9 cellular contexts compared by ENCODE assay signal in genomic region chr7:29807179-29807841, GRCh38. TPM values are rescaled to one million over a fixed set of nuclear protein-coding genes. Genes with fewer than 3 reads are reported as not detected.
DNase-seq lines count a peak whose midpoint lies in the region; ATAC-seq, FAIRE-seq and TF ChIP-seq lines count a peak whose summit lies in the region.
"Had no signal": no experiment of that assay in that cellular context is flagged by ENCODE, and none has a peak within 500 bp of the region (broad histone marks: within the 10 kb centered on the region; RNA-seq: fewer than 3 reads in every experiment).

No MANE protein-coding gene starts in this region.

- H3K36me3 ChIP-seq in endothelial cell of umbilical vein (ENCODE audit: control insufficient read depth in 2 of 2, extremely low read depth in 1 of 2, insufficient read depth in 2 of 2, low read length in 2 of 2) (no peaks in the 10 kb centered on the region), mucosa of stomach (ENCODE audit: control insufficient read depth, insufficient read depth, low read length) (no peaks in the 10 kb centered on the region), transverse colon (no peaks in the 10 kb centered on the region)

- no peak overlapping the region for H2AFZ ChIP-seq in endothelial cell of umbilical vein (ENCODE audit: low read depth, low read length)

- TF ChIP-seq POLR2A in endothelial cell of umbilical vein (IDR thresholded peaks at IDR 0.05; ENCODE audit: low read depth, low read length), result no peak
- TF ChIP-seq POLR2A in transverse colon (IDR thresholded peaks at IDR 0.05), result no peak

- no peak overlapping the region for H3K27ac ChIP-seq in endothelial cell of umbilical vein (ENCODE audit: insufficient read depth, low read depth, low read length)
- peak overlapping the region in 2 of 4 donors; percentile 20 to 33 for H3K27ac ChIP-seq in transverse colon

- peaks cover 66% of the 10 kb centered on the region for H3K27me3 Mint-ChIP-seq in activated CD4-positive, alpha-beta T cell treated with anti-CD3 and anti-CD28 coated beads, Interleukin-2, amount 10 ng/mL, durations not matched to agents 24 days and 14 days
- H3K27me3 Mint-ChIP-seq in activated CD4-positive, alpha-beta T cell treated with anti-CD3 and anti-CD28 coated beads, Interleukin-2, amount 10 ng/mL, durations not matched to agents 7 days and 5 days, result peaks cover 71% of the 10 kb centered on the region

- peak overlapping the region; percentile 44 for H3K4me2 ChIP-seq in endothelial cell of umbilical vein (ENCODE audit: insufficient read depth, low read length)

- no peak for DNase-seq in activated CD4-positive, alpha-beta T cell treated with anti-CD3 and anti-CD28 coated beads, Interleukin-2, amount 10 ng/mL, durations not matched to agents 24 days and 14 days
- DNase-seq in activated CD4-positive, alpha-beta T cell treated with anti-CD3 and anti-CD28 coated beads, Interleukin-2, amount 10 ng/mL, durations not matched to agents 7 days and 5 days, result no peak
- DNase-seq in endothelial cell of umbilical vein (ENCODE audit: low read depth, low spot score) (no peak), transverse colon (peak; percentile 58), ureter (ENCODE audit: low spot score) (no peak), NCI-H1092 (lab: John Stamatoyannopoulos, UW) (no peak)

- POLR2A ChIA-PET in activated CD4-positive, alpha-beta T cell treated with anti-CD3 and anti-CD28 coated beads, Interleukin-2, amount 10 ng/mL, durations not matched to agents 7 days and 5 days (lab: Charles Lee), result no interaction called here
- POLR2A ChIA-PET in endothelial cell of umbilical vein (lab: Charles Lee), result no interaction called here

- no peaks in the 10 kb centered on the region for H3K9me3 Mint-ChIP-seq in activated CD4-positive, alpha-beta T cell treated with anti-CD3 and anti-CD28 coated beads, Interleukin-2, amount 10 ng/mL, durations not matched to agents 24 days and 14 days
- H3K9me3 Mint-ChIP-seq in activated CD4-positive, alpha-beta T cell treated with anti-CD3 and anti-CD28 coated beads, Interleukin-2, amount 10 ng/mL, durations not matched to agents 7 days and 5 days, result no peaks in the 10 kb centered on the region

- TF ChIP-seq EP300 in transverse colon (IDR thresholded peaks at IDR 0.05; ENCODE audit: low read depth), result no peak

- no peaks in the 10 kb centered on the region for H3K9me1 ChIP-seq in endothelial cell of umbilical vein (replicated peaks; ENCODE audit: control insufficient read depth, extremely low read depth, insufficient read depth, low read length)

- H3K36me3 Mint-ChIP-seq in activated CD4-positive, alpha-beta T cell treated with anti-CD3 and anti-CD28 coated beads, Interleukin-2, amount 10 ng/mL, durations not matched to agents 24 days and 14 days (ENCODE audit: low read depth), result no peaks in the 10 kb centered on the region
- H3K36me3 Mint-ChIP-seq in activated CD4-positive, alpha-beta T cell treated with anti-CD3 and anti-CD28 coated beads, Interleukin-2, amount 10 ng/mL, durations not matched to agents 7 days and 5 days (ENCODE audit: low read depth), result no peaks in the 10 kb centered on the region

- no peaks in the 10 kb centered on the region for H3K9me3 ChIP-seq in endothelial cell of umbilical vein (replicated peaks; ENCODE audit: control insufficient read depth, insufficient read depth, low read length)
- no peaks in the 10 kb centered on the region for H3K9me3 ChIP-seq in mucosa of stomach (ENCODE audit: control insufficient read depth, low read length)
- H3K9me3 ChIP-seq in transverse colon, result no peaks in the 10 kb centered on the region

- WGBS in transverse colon (ENCODE audit: low coverage in 1 of 2), 2 donors, result 17 to 20% methylated on average over 2 to 28 of the region's 28 CpGs

- in situ Hi-C loops in transverse colon (cut with MboI; ENCODE audit: low pct_ligation_motif_present in 1 of 4, low pct_unique_long_range_greater_than_20kb in 1 of 4, low sequenced_read_pairs in 3 of 4), result no loop called here

- H3K4me1 ChIP-seq in endothelial cell of umbilical vein (ENCODE audit: control insufficient read depth, extremely low read depth, insufficient read depth, low read length), result peaks cover 3% of the 10 kb centered on the region
- peaks cover 22% of the 10 kb centered on the region for H3K4me1 ChIP-seq in mucosa of stomach (ENCODE audit: control insufficient read depth, insufficient read depth, low read length)
- peaks cover 0 to 25% (median 15%) of the 10 kb centered on the region in 4 donors for H3K4me1 ChIP-seq in transverse colon

- H3K4me3 ChIP-seq in endothelial cell of umbilical vein (replicated peaks in 1 of 3; ENCODE audit: insufficient read depth in 1 of 3, low read depth in 1 of 3, low read length in 3 of 3) (no peak overlapping the region), mucosa of stomach (ENCODE audit: low read length) (peak overlapping the region; percentile 62), transverse colon (peak overlapping the region; percentile 12 to 61 (median 54))

- no peaks in the 10 kb centered on the region for H3K79me2 ChIP-seq in endothelial cell of umbilical vein (ENCODE audit: control insufficient read depth, insufficient read depth, low read length)

- no peak overlapping the region for H3K27ac Mint-ChIP-seq in activated CD4-positive, alpha-beta T cell treated with anti-CD3 and anti-CD28 coated beads, Interleukin-2, amount 10 ng/mL, durations not matched to agents 24 days and 14 days
- no peak overlapping the region for H3K27ac Mint-ChIP-seq in activated CD4-positive, alpha-beta T cell treated with anti-CD3 and anti-CD28 coated beads, Interleukin-2, amount 10 ng/mL, durations not matched to agents 7 days and 5 days

- dilution Hi-C loops in endothelial cell of umbilical vein (cut with MboI; ENCODE audit: extremely low pct_ligation_motif_present, low sequenced_read_pairs), result no loop called here

- no peak for FAIRE-seq in endothelial cell of umbilical vein (lab: Jason Lieb, UNC)
- FAIRE-seq: H54 had no signal

- peak overlapping the region; percentile 26 for H3K4me3 Mint-ChIP-seq in activated CD4-positive, alpha-beta T cell treated with anti-CD3 and anti-CD28 coated beads, Interleukin-2, amount 10 ng/mL, durations not matched to agents 24 days and 14 days
- H3K4me3 Mint-ChIP-seq in activated CD4-positive, alpha-beta T cell treated with anti-CD3 and anti-CD28 coated beads, Interleukin-2, amount 10 ng/mL, durations not matched to agents 7 days and 5 days, result no peak overlapping the region

- intact Hi-C loops in activated CD4-positive, alpha-beta T cell treated with anti-CD3 and anti-CD28 coated beads, Interleukin-2, amount 10 ng/mL, durations not matched to agents 24 days and 14 days (cut with micrococcal nuclease), result no loop called here
- intact Hi-C loops in endothelial cell of umbilical vein (cut with micrococcal nuclease), result loop anchor here (5.0 kb wide), 1 partner anchor 60 kb away; no protein-coding TSS in a partner anchor
- intact Hi-C loops in transverse colon (cut with DNase I; ENCODE audit: low total_unique reads), result no loop called here

- BruUV-seq in endothelial cell of umbilical vein (replicated peaks; lab: Mats Ljungman, UMichigan), result no TSS peak

- no peaks in the 10 kb centered on the region for H4K20me1 ChIP-seq in endothelial cell of umbilical vein (replicated peaks; ENCODE audit: control insufficient read depth, extremely low read depth, insufficient read depth, low read length)

- H3K9ac ChIP-seq in endothelial cell of umbilical vein (replicated peaks; ENCODE audit: extremely low read depth, insufficient read depth, low read length) (no peak overlapping the region), mucosa of stomach (ENCODE audit: low read length) (peak overlapping the region; percentile 69)

- peaks cover 48 to 63% of the 10 kb centered on the region in 2 experiments for H3K27me3 ChIP-seq in endothelial cell of umbilical vein (ENCODE audit: control insufficient read depth in 2 of 2, insufficient read depth in 2 of 2, low read length in 2 of 2)
- H3K27me3 ChIP-seq in mucosa of stomach (ENCODE audit: control insufficient read depth, insufficient read depth, low read length), result peaks cover 19% of the 10 kb centered on the region
- H3K27me3 ChIP-seq in transverse colon, result peaks cover 72% of the 10 kb centered on the region

- peaks cover 2% of the 10 kb centered on the region for H3K4me1 Mint-ChIP-seq in activated CD4-positive, alpha-beta T cell treated with anti-CD3 and anti-CD28 coated beads, Interleukin-2, amount 10 ng/mL, durations not matched to agents 24 days and 14 days
- H3K4me1 Mint-ChIP-seq in activated CD4-positive, alpha-beta T cell treated with anti-CD3 and anti-CD28 coated beads, Interleukin-2, amount 10 ng/mL, durations not matched to agents 7 days and 5 days, result peaks cover 13% of the 10 kb centered on the region

- no peak for TF ChIP-seq CTCF in endothelial cell of umbilical vein (IDR thresholded peaks at IDR 0.05; ENCODE audit: extremely low read depth in 1 of 2, insufficient read depth in 1 of 2, low read depth in 1 of 2, low read length in 2 of 2)
- peak in 2 of 5 experiments; percentile 8 to 18 for TF ChIP-seq CTCF in transverse colon (IDR thresholded peaks at IDR 0.05)

- CTCF ChIA-PET in activated CD4-positive, alpha-beta T cell treated with anti-CD3 and anti-CD28 coated beads, Interleukin-2, amount 10 ng/mL, durations not matched to agents 7 days and 5 days (lab: Charles Lee), result no interaction called here
- CTCF ChIA-PET in endothelial cell of umbilical vein (lab: Charles Lee), result interaction anchor here (1.4 kb wide), 1 partner anchor 11 kb away, joined by 3 read pairs; no protein-coding TSS in a partner anchor

- ATAC-seq in GM18873 (IDR thresholded peaks at IDR 0.05; ENCODE audit: low FRiP score, unreplicated experiment), result no peak

TF ChIP-seq in endothelial cell of umbilical vein, 7 proteins besides CTCF, POLR2A, EP300 and RAD21:
- peak; percentile 52 for TF ChIP-seq EZH2 (IDR thresholded peaks at IDR 0.05; ENCODE audit: borderline replicate concordance, low read depth, low read length, severe bottlenecking)
- no peak for TF ChIP-seq MYC (IDR thresholded peaks at IDR 0.05; ENCODE audit: low read depth, low read length)

RNA-seq across cellular contexts. Expression of gene WIPF3, which starts 1.0 kb away (rescaled TPM):
- not detected in 2 replicates for total RNA-seq in activated CD4-positive, alpha-beta T cell treated with anti-CD3 and anti-CD28 coated beads, Interleukin-2, amount 10 ng/mL, durations not matched to agents 24 days and 14 days
- total RNA-seq in activated CD4-positive, alpha-beta T cell treated with anti-CD3 and anti-CD28 coated beads, Interleukin-2, amount 10 ng/mL, durations not matched to agents 7 days and 5 days, result not detected
- 0.35 TPM in 1 of 2 replicates, not detected in the other for total RNA-seq in endothelial cell of umbilical vein
- 0.01 and 0.03 TPM in 2 replicates for polyA plus RNA-seq in endothelial cell of umbilical vein
- 0.05 and 0.07 TPM in 2 replicates for polyA plus RNA-seq in endothelial cell of umbilical vein (2011; cell fraction: cytosol; rRNA removed)
- 0.03 and 0.08 TPM in 2 replicates for polyA plus RNA-seq in endothelial cell of umbilical vein (2011; cell fraction: nucleus; rRNA removed)
- polyA plus RNA-seq in endothelial cell of umbilical vein (2012), result 0.04 TPM in 1 of 2 replicates, not detected in the other
- 0.06 TPM in 1 of 2 replicates, not detected in the other for polyA minus RNA-seq in endothelial cell of umbilical vein
- polyA minus RNA-seq in endothelial cell of umbilical vein (2011; cell fraction: cytosol; rRNA and poly(A)+ RNA removed), result not detected
- not detected in 2 replicates for polyA minus RNA-seq in endothelial cell of umbilical vein (2011; cell fraction: nucleus; rRNA and poly(A)+ RNA removed)
- 1 to 10 TPM in 1 of 4 donors, under 1 TPM in 1, not detected in 2; 0.41 to 3.7 TPM for total RNA-seq in transverse colon
- 2.3 TPM for total RNA-seq in ureter

Comparison
In these comparisons a context has a peak if more than half of its experiments do, and no peak if none do; other contexts are left out.
1. H3K4me3 ChIP-seq: peak in mucosa of stomach (single experiment) and transverse colon (4 of 4); none in endothelial cell of umbilical vein (0 of 3).